ENCODE assay signal across 1 cellular context in the genomic region with DNA sequence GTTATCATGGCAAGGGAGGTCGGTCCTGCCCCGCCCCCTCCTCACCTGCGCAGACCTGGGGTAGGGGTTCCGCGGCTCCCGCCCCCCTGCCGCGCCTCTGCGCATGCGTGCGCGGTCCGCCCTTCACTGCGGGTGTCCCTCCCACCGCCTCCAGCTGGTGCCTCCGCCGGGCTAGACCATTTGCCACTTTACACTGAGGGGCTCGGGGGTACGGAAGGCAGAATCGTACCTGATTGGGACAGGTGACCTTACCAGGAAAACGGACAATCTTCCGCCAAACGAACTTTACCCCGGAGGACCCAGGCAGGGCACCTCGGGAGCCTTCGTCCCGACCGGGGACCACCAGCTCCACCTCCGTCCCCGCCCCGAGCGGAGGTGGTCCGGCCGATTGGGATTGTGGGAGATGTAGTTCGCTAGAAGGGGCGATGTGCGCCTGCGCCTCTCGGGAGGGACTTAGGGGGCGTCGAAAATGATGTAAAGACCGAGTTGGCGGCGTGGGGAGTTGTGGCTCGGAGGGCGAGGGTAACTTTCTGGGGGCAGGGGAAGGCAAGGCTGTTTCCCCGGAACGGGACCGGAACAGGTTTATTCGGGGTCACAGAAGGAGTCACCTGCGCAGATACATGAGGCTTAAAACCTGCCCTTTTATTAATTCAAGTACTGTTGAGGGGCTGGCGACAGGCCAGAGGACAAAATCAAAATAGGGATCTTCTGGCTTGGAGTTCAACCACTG.
TF ChIP-seq lines count a peak whose summit lies in the region.

A gene with protein sequence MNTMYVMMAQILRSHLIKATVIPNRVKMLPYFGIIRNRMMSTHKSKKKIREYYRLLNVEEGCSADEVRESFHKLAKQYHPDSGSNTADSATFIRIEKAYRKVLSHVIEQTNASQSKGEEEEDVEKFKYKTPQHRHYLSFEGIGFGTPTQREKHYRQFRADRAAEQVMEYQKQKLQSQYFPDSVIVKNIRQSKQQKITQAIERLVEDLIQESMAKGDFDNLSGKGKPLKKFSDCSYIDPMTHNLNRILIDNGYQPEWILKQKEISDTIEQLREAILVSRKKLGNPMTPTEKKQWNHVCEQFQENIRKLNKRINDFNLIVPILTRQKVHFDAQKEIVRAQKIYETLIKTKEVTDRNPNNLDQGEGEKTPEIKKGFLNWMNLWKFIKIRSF (minus strand): TSS at position 344 of the 730 bp plus-strand sequence. CDS start 2,323 bp downstream, outside the sequence.

TF ChIP-seq in HepG2, 621 proteins besides CTCF, POLR2A, EP300 and RAD21 (continued from another document and continues in another):
- peak; percentile 64; the same call in 1 of the 2 replicates for TF ChIP-seq ZNF441 (CRISPR knock-in tag; IDR thresholded peaks at IDR 0.05; ENCODE audit: borderline replicate concordance)
- TF ChIP-seq NCOR1 (IDR thresholded peaks at IDR 0.05; ENCODE audit: borderline replicate concordance, low read length) = no peak
- TF ChIP-seq, protein P1, sequence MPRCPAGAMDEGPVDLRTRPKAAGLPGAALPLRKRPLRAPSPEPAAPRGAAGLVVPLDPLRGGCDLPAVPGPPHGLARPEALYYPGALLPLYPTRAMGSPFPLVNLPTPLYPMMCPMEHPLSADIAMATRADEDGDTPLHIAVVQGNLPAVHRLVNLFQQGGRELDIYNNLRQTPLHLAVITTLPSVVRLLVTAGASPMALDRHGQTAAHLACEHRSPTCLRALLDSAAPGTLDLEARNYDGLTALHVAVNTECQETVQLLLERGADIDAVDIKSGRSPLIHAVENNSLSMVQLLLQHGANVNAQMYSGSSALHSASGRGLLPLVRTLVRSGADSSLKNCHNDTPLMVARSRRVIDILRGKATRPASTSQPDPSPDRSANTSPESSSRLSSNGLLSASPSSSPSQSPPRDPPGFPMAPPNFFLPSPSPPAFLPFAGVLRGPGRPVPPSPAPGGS (CRISPR knock-in tag; IDR thresholded peaks at IDR 0.05) = no peak
- TF ChIP-seq, protein P2, sequence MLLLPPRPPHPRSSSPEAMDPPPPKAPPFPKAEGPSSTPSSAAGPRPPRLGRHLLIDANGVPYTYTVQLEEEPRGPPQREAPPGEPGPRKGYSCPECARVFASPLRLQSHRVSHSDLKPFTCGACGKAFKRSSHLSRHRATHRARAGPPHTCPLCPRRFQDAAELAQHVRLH (CRISPR knock-in tag; IDR thresholded peaks at IDR 0.05; ENCODE audit: borderline replicate concordance, low read depth) = peak; percentile 49; the same call in 1 of the 2 replicates
- TF ChIP-seq, protein P3, sequence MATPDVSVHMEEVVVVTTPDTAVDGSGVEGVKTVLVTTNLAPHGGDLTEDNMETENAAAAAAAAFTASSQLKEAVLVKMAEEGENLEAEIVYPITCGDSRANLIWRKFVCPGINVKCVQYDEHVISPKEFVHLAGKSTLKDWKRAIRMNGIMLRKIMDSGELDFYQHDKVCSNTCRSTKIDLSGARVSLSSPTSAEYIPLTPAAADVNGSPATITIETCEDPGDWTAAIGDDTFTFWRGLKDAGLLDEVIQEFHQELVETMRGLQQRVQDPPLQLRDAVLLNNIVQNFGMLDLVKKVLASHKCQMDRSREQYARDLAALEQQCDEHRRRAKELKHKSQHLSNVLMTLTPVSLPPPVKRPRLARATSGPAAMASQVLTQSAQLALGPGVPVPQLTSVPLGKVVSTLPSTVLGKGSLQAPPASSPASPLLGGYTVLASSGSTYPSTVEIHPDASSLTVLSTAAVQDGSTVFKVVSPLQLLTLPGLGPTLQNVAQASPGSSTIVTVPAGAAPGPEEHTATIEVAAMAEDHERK (CRISPR knock-in tag; IDR thresholded peaks at IDR 0.05; ENCODE audit: low read depth) = no peak
- TF ChIP-seq ZNF546 (CRISPR knock-in tag; conservative IDR thresholded peaks at IDR 0.05) = peak; percentile 62; the same call in 1 of the 2 replicates
- TF ChIP-seq SMYD3 (CRISPR knock-in tag; IDR thresholded peaks at IDR 0.05) = no peak
- no peak for TF ChIP-seq ZNF234 (CRISPR knock-in tag; conservative IDR thresholded peaks at IDR 0.05)
- TF ChIP-seq ZNF766 (CRISPR knock-in tag; IDR thresholded peaks at IDR 0.05; ENCODE audit: borderline replicate concordance) = no peak
- TF ChIP-seq ZNF777 (CRISPR knock-in tag; IDR thresholded peaks at IDR 0.05) = no peak
- no peak for TF ChIP-seq IRX3 (CRISPR knock-in tag; IDR thresholded peaks at IDR 0.05; ENCODE audit: borderline replicate concordance, low read depth)
- TF ChIP-seq ZNF543 (CRISPR knock-in tag; IDR thresholded peaks at IDR 0.05) = 0 out of 2 replicates have a peak, but pooled peaks have one; percentile 45
- TF ChIP-seq, protein P4, sequence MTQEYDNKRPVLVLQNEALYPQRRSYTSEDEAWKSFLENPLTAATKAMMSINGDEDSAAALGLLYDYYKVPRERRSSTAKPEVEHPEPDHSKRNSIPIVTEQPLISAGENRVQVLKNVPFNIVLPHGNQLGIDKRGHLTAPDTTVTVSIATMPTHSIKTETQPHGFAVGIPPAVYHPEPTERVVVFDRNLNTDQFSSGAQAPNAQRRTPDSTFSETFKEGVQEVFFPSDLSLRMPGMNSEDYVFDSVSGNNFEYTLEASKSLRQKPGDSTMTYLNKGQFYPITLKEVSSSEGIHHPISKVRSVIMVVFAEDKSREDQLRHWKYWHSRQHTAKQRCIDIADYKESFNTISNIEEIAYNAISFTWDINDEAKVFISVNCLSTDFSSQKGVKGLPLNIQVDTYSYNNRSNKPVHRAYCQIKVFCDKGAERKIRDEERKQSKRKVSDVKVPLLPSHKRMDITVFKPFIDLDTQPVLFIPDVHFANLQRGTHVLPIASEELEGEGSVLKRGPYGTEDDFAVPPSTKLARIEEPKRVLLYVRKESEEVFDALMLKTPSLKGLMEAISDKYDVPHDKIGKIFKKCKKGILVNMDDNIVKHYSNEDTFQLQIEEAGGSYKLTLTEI (CRISPR knock-in tag; conservative IDR thresholded peaks at IDR 0.05) = no peak
- no peak for TF ChIP-seq TOE1 (CRISPR knock-in tag; IDR thresholded peaks at IDR 0.05)
- TF ChIP-seq HMGA1 (CRISPR knock-in tag; conservative IDR thresholded peaks at IDR 0.05) = no peak
- no peak for TF ChIP-seq IKZF1 (IDR thresholded peaks at IDR 0.05)
- no peak for TF ChIP-seq EZH2 (conservative IDR thresholded peaks at IDR 0.05; ENCODE audit: low read depth, low read length)
- 0 out of 2 replicates have a peak, but pooled peaks have one; percentile 55 for TF ChIP-seq FOXC1 (CRISPR knock-in tag; IDR thresholded peaks at IDR 0.05; ENCODE audit: borderline replicate concordance)
- TF ChIP-seq, protein P5, sequence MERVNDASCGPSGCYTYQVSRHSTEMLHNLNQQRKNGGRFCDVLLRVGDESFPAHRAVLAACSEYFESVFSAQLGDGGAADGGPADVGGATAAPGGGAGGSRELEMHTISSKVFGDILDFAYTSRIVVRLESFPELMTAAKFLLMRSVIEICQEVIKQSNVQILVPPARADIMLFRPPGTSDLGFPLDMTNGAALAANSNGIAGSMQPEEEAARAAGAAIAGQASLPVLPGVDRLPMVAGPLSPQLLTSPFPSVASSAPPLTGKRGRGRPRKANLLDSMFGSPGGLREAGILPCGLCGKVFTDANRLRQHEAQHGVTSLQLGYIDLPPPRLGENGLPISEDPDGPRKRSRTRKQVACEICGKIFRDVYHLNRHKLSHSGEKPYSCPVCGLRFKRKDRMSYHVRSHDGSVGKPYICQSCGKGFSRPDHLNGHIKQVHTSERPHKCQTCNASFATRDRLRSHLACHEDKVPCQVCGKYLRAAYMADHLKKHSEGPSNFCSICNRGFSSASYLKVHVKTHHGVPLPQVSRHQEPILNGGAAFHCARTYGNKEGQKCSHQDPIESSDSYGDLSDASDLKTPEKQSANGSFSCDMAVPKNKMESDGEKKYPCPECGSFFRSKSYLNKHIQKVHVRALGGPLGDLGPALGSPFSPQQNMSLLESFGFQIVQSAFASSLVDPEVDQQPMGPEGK (CRISPR knock-in tag; IDR thresholded peaks at IDR 0.05) = peak; percentile 76
- no peak for TF ChIP-seq SKI (IDR thresholded peaks at IDR 0.05; ENCODE audit: partially characterized antibody)
- TF ChIP-seq, protein P6, sequence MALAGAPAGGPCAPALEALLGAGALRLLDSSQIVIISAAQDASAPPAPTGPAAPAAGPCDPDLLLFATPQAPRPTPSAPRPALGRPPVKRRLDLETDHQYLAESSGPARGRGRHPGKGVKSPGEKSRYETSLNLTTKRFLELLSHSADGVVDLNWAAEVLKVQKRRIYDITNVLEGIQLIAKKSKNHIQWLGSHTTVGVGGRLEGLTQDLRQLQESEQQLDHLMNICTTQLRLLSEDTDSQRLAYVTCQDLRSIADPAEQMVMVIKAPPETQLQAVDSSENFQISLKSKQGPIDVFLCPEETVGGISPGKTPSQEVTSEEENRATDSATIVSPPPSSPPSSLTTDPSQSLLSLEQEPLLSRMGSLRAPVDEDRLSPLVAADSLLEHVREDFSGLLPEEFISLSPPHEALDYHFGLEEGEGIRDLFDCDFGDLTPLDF (CRISPR knock-in tag; IDR thresholded peaks at IDR 0.05) = no peak
- TF ChIP-seq, protein P7, sequence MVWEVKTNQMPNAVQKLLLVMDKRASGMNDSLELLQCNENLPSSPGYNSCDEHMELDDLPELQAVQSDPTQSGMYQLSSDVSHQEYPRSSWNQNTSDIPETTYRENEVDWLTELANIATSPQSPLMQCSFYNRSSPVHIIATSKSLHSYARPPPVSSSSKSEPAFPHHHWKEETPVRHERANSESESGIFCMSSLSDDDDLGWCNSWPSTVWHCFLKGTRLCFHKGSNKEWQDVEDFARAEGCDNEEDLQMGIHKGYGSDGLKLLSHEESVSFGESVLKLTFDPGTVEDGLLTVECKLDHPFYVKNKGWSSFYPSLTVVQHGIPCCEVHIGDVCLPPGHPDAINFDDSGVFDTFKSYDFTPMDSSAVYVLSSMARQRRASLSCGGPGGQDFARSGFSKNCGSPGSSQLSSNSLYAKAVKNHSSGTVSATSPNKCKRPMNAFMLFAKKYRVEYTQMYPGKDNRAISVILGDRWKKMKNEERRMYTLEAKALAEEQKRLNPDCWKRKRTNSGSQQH (CRISPR knock-in tag; IDR thresholded peaks at IDR 0.05; ENCODE audit: low read depth) = peak; percentile 68; the same call in 1 of the 2 replicates
- peak; percentile 32 for TF ChIP-seq MED1 (CRISPR knock-in tag; IDR thresholded peaks at IDR 0.05)
- TF ChIP-seq ZKSCAN5 (CRISPR knock-in tag; IDR thresholded peaks at IDR 0.05) = no peak
- no peak; the same call in 1 of the 2 replicates for TF ChIP-seq MYC (CRISPR knock-in tag; IDR thresholded peaks at IDR 0.05; ENCODE audit: borderline replicate concordance)
- TF ChIP-seq ZNF713 (CRISPR knock-in tag; IDR thresholded peaks at IDR 0.05) = peak; percentile 93; the same call in 1 of the 2 replicates
- no peak; the same call in 1 of the 2 replicates for TF ChIP-seq MEIS1 (CRISPR knock-in tag; IDR thresholded peaks at IDR 0.05; ENCODE audit: borderline replicate concordance)
- no peak for TF ChIP-seq REXO4 (CRISPR knock-in tag; IDR thresholded peaks at IDR 0.05; ENCODE audit: borderline replicate concordance)
- TF ChIP-seq, protein P8, sequence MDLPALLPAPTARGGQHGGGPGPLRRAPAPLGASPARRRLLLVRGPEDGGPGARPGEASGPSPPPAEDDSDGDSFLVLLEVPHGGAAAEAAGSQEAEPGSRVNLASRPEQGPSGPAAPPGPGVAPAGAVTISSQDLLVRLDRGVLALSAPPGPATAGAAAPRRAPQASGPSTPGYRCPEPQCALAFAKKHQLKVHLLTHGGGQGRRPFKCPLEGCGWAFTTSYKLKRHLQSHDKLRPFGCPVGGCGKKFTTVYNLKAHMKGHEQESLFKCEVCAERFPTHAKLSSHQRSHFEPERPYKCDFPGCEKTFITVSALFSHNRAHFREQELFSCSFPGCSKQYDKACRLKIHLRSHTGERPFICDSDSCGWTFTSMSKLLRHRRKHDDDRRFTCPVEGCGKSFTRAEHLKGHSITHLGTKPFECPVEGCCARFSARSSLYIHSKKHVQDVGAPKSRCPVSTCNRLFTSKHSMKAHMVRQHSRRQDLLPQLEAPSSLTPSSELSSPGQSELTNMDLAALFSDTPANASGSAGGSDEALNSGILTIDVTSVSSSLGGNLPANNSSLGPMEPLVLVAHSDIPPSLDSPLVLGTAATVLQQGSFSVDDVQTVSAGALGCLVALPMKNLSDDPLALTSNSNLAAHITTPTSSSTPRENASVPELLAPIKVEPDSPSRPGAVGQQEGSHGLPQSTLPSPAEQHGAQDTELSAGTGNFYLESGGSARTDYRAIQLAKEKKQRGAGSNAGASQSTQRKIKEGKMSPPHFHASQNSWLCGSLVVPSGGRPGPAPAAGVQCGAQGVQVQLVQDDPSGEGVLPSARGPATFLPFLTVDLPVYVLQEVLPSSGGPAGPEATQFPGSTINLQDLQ (CRISPR knock-in tag; IDR thresholded peaks at IDR 0.05) = no peak
- no peak for TF ChIP-seq ZNF549 (CRISPR knock-in tag; IDR thresholded peaks at IDR 0.05)
- TF ChIP-seq ATF7-NPFF (CRISPR knock-in tag; IDR thresholded peaks at IDR 0.05; ENCODE audit: low read depth) = 0 out of 2 replicates have a peak, but pooled peaks have one; percentile 36
- TF ChIP-seq RNF2 (conservative IDR thresholded peaks at IDR 0.05; ENCODE audit: low read depth) = no peak
- TF ChIP-seq, protein P9, sequence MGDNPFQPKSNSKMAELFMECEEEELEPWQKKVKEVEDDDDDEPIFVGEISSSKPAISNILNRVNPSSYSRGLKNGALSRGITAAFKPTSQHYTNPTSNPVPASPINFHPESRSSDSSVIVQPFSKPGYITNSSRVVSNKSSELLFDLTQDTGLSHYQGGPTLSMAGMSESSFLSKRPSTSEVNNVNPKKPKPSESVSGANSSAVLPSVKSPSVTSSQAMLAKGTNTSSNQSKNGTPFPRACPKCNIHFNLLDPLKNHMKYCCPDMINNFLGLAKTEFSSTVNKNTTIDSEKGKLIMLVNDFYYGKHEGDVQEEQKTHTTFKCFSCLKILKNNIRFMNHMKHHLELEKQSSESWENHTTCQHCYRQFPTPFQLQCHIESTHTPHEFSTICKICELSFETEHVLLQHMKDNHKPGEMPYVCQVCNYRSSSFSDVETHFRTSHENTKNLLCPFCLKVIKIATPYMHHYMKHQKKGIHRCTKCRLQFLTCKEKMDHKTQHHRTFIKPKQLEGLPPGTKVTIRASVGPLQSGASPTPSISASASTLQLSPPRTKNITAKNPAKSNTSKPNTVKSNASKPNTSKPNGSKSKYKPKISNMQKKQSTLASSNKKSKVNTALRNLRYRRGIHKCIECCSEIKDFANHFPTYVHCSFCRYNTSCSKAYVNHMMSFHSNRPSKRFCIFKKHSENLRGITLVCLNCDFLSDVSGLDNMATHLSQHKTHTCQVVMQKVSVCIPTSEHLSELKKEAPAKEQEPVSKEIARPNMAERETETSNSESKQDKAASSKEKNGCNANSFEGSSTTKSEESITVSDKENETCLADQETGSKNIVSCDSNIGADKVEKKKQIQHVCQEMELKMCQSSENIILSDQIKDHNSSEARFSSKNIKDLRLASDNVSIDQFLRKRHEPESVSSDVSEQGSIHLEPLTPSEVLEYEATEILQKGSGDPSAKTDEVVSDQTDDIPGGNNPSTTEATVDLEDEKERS (CRISPR knock-in tag; IDR thresholded peaks at IDR 0.05) = no peak
- TF ChIP-seq, protein P10, sequence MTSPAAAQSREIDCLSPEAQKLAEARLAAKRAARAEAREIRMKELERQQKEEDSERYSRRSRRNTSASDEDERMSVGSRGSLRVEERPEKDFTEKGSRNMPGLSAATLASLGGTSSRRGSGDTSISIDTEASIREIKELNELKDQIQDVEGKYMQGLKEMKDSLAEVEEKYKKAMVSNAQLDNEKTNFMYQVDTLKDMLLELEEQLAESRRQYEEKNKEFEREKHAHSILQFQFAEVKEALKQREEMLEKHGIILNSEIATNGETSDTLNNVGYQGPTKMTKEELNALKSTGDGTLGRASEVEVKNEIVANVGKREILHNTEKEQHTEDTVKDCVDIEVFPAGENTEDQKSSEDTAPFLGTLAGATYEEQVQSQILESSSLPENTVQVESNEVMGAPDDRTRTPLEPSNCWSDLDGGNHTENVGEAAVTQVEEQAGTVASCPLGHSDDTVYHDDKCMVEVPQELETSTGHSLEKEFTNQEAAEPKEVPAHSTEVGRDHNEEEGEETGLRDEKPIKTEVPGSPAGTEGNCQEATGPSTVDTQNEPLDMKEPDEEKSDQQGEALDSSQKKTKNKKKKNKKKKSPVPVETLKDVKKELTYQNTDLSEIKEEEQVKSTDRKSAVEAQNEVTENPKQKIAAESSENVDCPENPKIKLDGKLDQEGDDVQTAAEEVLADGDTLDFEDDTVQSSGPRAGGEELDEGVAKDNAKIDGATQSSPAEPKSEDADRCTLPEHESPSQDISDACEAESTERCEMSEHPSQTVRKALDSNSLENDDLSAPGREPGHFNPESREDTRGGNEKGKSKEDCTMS (CRISPR knock-in tag; conservative IDR thresholded peaks at IDR 0.05) = no peak
